Comparison of ENCODE assay signal across 11 cellular contexts in genomic region chr10:90847436-90847835, GRCh38. TPM values are rescaled to one million over a fixed set of nuclear protein-coding genes. Genes with fewer than 3 reads are reported as not detected.
A peak's percentile ranks its signal among the peaks of the same experiment; 100 is the strongest.
DNase-seq lines count a peak whose midpoint lies in the region; ATAC-seq and TF ChIP-seq lines count a peak whose summit lies in the region.
"Had no signal": no experiment of that assay in that cellular context is flagged by ENCODE, and none has a peak within 500 bp of the region (broad histone marks: within the 10 kb centered on the region; RNA-seq: fewer than 3 reads in every experiment).

No MANE protein-coding gene starts in this region.

- peaks cover 10 to 19% of the 10 kb centered on the region in 2 donors for H3K9me3 Mint-ChIP-seq in stimulated activated naive CD8-positive, alpha-beta T cell treated with anti-CD3 and anti-CD28 coated beads, Interleukin-15, amount 100 ng/mL, for 72 hours

- no peak for TF ChIP-seq CTCF in fibroblast of the aortic adventitia (IDR thresholded peaks at IDR 0.05; ENCODE audit: insufficient read depth, low read length)

- H3K4me3 ChIP-seq in fibroblast of the aortic adventitia (ENCODE audit: low read depth, low read length) = no peak overlapping the region
- H3K4me3 ChIP-seq: SK-N-MC had no signal

- no peak overlapping the region for H3K4me3 Mint-ChIP-seq in stimulated activated naive CD8-positive, alpha-beta T cell treated with anti-CD3 and anti-CD28 coated beads, Interleukin-15, amount 100 ng/mL, for 72 hours
- H3K4me3 Mint-ChIP-seq: dendritic cell treated with granulocyte-macrophage colony-stimulating factor and Interleukin-4, amounts not matched to agents 40 ng/mL and 50 ng/mL, for 4 days had no signal

- ATAC-seq in stimulated activated naive CD8-positive, alpha-beta T cell treated with anti-CD3 and anti-CD28 coated beads, Interleukin-15, amount 100 ng/mL, for 72 hours = peak; percentile 56
- no peak for ATAC-seq in stimulated activated naive CD8-positive, alpha-beta T cell treated with anti-CD3 and anti-CD28 coated beads, Interleukin-15, Interleukin-2, amounts not matched to agents 100 U/mL and 50 U/mL, for 24 hours
- ATAC-seq in SK-N-SH treated with all-trans-retinoic acid at 6 μM for 48 hours (peak; percentile 43), GM21390 (IDR thresholded peaks at IDR 0.05; ENCODE audit: unreplicated experiment) (no peak), HG03039 (IDR thresholded peaks at IDR 0.05; ENCODE audit: unreplicated experiment) (no peak)

- H3K27me3 Mint-ChIP-seq in stimulated activated naive CD8-positive, alpha-beta T cell treated with anti-CD3 and anti-CD28 coated beads, Interleukin-15, amount 100 ng/mL, for 72 hours = peaks cover 45% of the 10 kb centered on the region

- H3K4me1 Mint-ChIP-seq in stimulated activated naive CD8-positive, alpha-beta T cell treated with anti-CD3 and anti-CD28 coated beads, Interleukin-15, amount 100 ng/mL, for 72 hours = no peaks in the 10 kb centered on the region

- peak overlapping the region in 1 of 2 donors; percentile 66 for H3K27ac Mint-ChIP-seq in stimulated activated naive CD8-positive, alpha-beta T cell treated with anti-CD3 and anti-CD28 coated beads, Interleukin-15, amount 100 ng/mL, for 72 hours
- H3K27ac Mint-ChIP-seq: dendritic cell treated with granulocyte-macrophage colony-stimulating factor and Interleukin-4, amounts not matched to agents 40 ng/mL and 50 ng/mL, for 4 days had no signal

- DNase-seq in stimulated activated naive CD8-positive, alpha-beta T cell treated with anti-CD3 and anti-CD28 coated beads, Interleukin-15, amount 100 ng/mL, for 72 hours = no peak
- DNase-seq in stimulated activated naive CD8-positive, alpha-beta T cell treated with anti-CD3 and anti-CD28 coated beads, Interleukin-15, Interleukin-2, amounts not matched to agents 100 U/mL and 50 U/mL, for 24 hours = no peak
- peak; percentile 75 for DNase-seq in fibroblast of the aortic adventitia (ENCODE audit: low read depth)
- DNase-seq in retina = no peak
- no peak for DNase-seq in DMS153 (lab: John Stamatoyannopoulos, UW)
- DNase-seq: C1 segment of cervical spinal cord had no signal

TF ChIP-seq in SK-N-SH treated with all-trans-retinoic acid at 6 μM for 48 hours, 23 proteins besides CTCF, POLR2A, EP300 and RAD21:
- TF ChIP-seq SNAI2 (CRISPR knock-in tag; IDR thresholded peaks at IDR 0.05) (no peak), CSRNP3 (CRISPR knock-in tag; IDR thresholded peaks at IDR 0.05) (no peak), ZC3H10 (CRISPR knock-in tag; IDR thresholded peaks at IDR 0.05) (no peak), GLIS3 (CRISPR knock-in tag; IDR thresholded peaks at IDR 0.05) (no peak), PATZ1 (CRISPR knock-in tag; IDR thresholded peaks at IDR 0.05; ENCODE audit: borderline replicate concordance) (no peak), CREB5 (CRISPR knock-in tag; IDR thresholded peaks at IDR 0.05; ENCODE audit: low read depth) (no peak), ZFP30 (CRISPR knock-in tag; IDR thresholded peaks at IDR 0.05) (no peak), CSDC2 (CRISPR knock-in tag; IDR thresholded peaks at IDR 0.05) (no peak), RARB (CRISPR knock-in tag; IDR thresholded peaks at IDR 0.05) (no peak), ESRRG (CRISPR knock-in tag; IDR thresholded peaks at IDR 0.05) (no peak), ISL1 (CRISPR knock-in tag; IDR thresholded peaks at IDR 0.05) (no peak), POU6F1 (CRISPR knock-in tag; IDR thresholded peaks at IDR 0.05; ENCODE audit: borderline replicate concordance, low read depth) (no peak), ARNTL (CRISPR knock-in tag; IDR thresholded peaks at IDR 0.05; ENCODE audit: borderline replicate concordance, low read depth) (no peak), BACH2 (CRISPR knock-in tag; IDR thresholded peaks at IDR 0.05; ENCODE audit: borderline replicate concordance) (no peak), ZNF565 (CRISPR knock-in tag; conservative IDR thresholded peaks at IDR 0.05; ENCODE audit: low read depth) (no peak), ZNF70 (CRISPR knock-in tag; IDR thresholded peaks at IDR 0.05) (no peak)

RNA-seq across cellular contexts. Expression of gene HTR7, which starts 10.4 kb away (rescaled TPM):
- total RNA-seq in fibroblast of the aortic adventitia (ENCODE audit: low replicate concordance) = 0.25 and 4.6 TPM in 2 replicates

RNA-seq across cellular contexts. Expression of gene RPP30, which starts 24.3 kb away (rescaled TPM):
- total RNA-seq in fibroblast of the aortic adventitia (ENCODE audit: low replicate concordance) = 19.3 and 61.4 TPM in 2 replicates

Comparison
In these comparisons a context has a peak if more than half of its experiments do, and no peak if none do; other contexts are left out.
1. ATAC-seq: peak in stimulated activated naive CD8-positive, alpha-beta T cell treated with anti-CD3 and anti-CD28 coated beads, Interleukin-15, amount 100 ng/mL, for 72 hours (single experiment) and SK-N-SH treated with all-trans-retinoic acid at 6 μM for 48 hours (single experiment); none in stimulated activated naive CD8-positive, alpha-beta T cell treated with anti-CD3 and anti-CD28 coated beads, Interleukin-15, Interleukin-2, amounts not matched to agents 100 U/mL and 50 U/mL, for 24 hours (single experiment), GM21390 (single experiment) and HG03039 (single experiment).